16 cellular contexts compared by ENCODE assay signal in genomic region chr11:27205779-27206549, GRCh38.
"Had no signal": no experiment of that assay in that cellular context is flagged by ENCODE, and none has a peak within 500 bp of the region (broad histone marks: within the 10 kb centered on the region; RNA-seq: fewer than 3 reads in every experiment).

No MANE protein-coding gene starts in this region.

- H3K9ac ChIP-seq: parathyroid adenoma had no signal

- H3K27ac Mint-ChIP-seq: activated CD4-positive, alpha-beta T cell treated with anti-CD3 and anti-CD28 coated beads for 36 hours; activated CD8-positive, alpha-beta T cell treated with anti-CD3 and anti-CD28 coated beads, Interleukin-2, amount 10 ng/mL, durations not matched to agents 7 days and 5 days; activated naive CD8-positive, alpha-beta T cell treated with anti-CD3 and anti-CD28 coated beads, Interleukin-2, amount 50 U/mL, for 24 hours; T-helper 2 cell treated with Interferon-gamma antibody and Interleukin-4, amounts not matched to agents 5 μg/mL and 100 μg/mL, for 36 hours had no signal

- H3K36me3 ChIP-seq: cardiac muscle cell, esophagus squamous epithelium, suprapubic skin, upper lobe of right lung had no signal

- H2AFZ ChIP-seq: parathyroid adenoma had no signal

- H3K4me1 Mint-ChIP-seq: activated CD4-positive, alpha-beta T cell treated with anti-CD3 and anti-CD28 coated beads for 36 hours; activated naive CD8-positive, alpha-beta T cell treated with anti-CD3 and anti-CD28 coated beads, Interleukin-2, amount 50 U/mL, for 24 hours had no signal

- H3K9me3 ChIP-seq: esophagus squamous epithelium, suprapubic skin, upper lobe of right lung had no signal

- H3K27ac ChIP-seq: cardiac muscle cell, esophagus squamous epithelium, foreskin keratinocyte, parathyroid adenoma, suprapubic skin, upper lobe of right lung had no signal

- H3K4me1 ChIP-seq: parathyroid adenoma had no signal

- DNase-seq: activated CD4-positive, alpha-beta T cell treated with anti-CD3 and anti-CD28 coated beads for 36 hours; activated CD8-positive, alpha-beta memory T cell treated with anti-CD3 and anti-CD28 coated beads, Interleukin-2, amount 50 U/mL, for 48 hours; activated CD8-positive, alpha-beta T cell treated with anti-CD3 and anti-CD28 coated beads, Interleukin-2, amount 10 ng/mL, durations not matched to agents 7 days and 5 days; activated naive CD4-positive, alpha-beta T cell treated with Interleukin-2 at 50 U/mL for 16 hours; activated naive CD8-positive, alpha-beta T cell treated with anti-CD3 and anti-CD28 coated beads, Interleukin-2, amount 50 U/mL, for 24 hours; esophagus squamous epithelium; foreskin keratinocyte; islet precursor cell; stimulated activated CD4-positive, alpha-beta T cell treated with anti-CD3 and anti-CD28 coated beads, Interleukin-4, amount 100 ng/mL, for 1 hour; stimulated activated CD8-positive, alpha-beta memory T cell treated with anti-CD3 and anti-CD28 coated beads, Interleukin-4, amount 100 ng/mL, for 48 hours; stimulated activated naive CD8-positive, alpha-beta T cell treated with anti-CD3 and anti-CD28 coated beads, Interleukin-15, Interleukin-2, amounts not matched to agents 100 U/mL and 50 U/mL, for 24 hours; upper lobe of right lung had no signal

- H3K27me3 Mint-ChIP-seq: activated naive CD8-positive, alpha-beta T cell treated with anti-CD3 and anti-CD28 coated beads, Interleukin-2, amount 50 U/mL, for 24 hours had no signal

- H3K27me3 ChIP-seq: cardiac muscle cell, esophagus squamous epithelium, foreskin keratinocyte, suprapubic skin, upper lobe of right lung had no signal

- H3K4me3 Mint-ChIP-seq: activated CD4-positive, alpha-beta T cell treated with anti-CD3 and anti-CD28 coated beads for 36 hours; activated CD8-positive, alpha-beta T cell treated with anti-CD3 and anti-CD28 coated beads, Interleukin-2, amount 10 ng/mL, durations not matched to agents 7 days and 5 days; activated naive CD8-positive, alpha-beta T cell treated with anti-CD3 and anti-CD28 coated beads, Interleukin-2, amount 50 U/mL, for 24 hours; T-helper 2 cell treated with Interferon-gamma antibody and Interleukin-4, amounts not matched to agents 5 μg/mL and 100 μg/mL, for 36 hours had no signal

- H3K4me3 ChIP-seq: cardiac muscle cell, esophagus squamous epithelium, suprapubic skin, upper lobe of right lung had no signal

- H3K9me3 Mint-ChIP-seq: activated naive CD8-positive, alpha-beta T cell treated with anti-CD3 and anti-CD28 coated beads, Interleukin-2, amount 50 U/mL, for 24 hours; T-helper 2 cell treated with Interferon-gamma antibody and Interleukin-4, amounts not matched to agents 5 μg/mL and 100 μg/mL, for 36 hours had no signal

- H3K79me2 ChIP-seq: parathyroid adenoma had no signal
